In the genomic region with DNA sequence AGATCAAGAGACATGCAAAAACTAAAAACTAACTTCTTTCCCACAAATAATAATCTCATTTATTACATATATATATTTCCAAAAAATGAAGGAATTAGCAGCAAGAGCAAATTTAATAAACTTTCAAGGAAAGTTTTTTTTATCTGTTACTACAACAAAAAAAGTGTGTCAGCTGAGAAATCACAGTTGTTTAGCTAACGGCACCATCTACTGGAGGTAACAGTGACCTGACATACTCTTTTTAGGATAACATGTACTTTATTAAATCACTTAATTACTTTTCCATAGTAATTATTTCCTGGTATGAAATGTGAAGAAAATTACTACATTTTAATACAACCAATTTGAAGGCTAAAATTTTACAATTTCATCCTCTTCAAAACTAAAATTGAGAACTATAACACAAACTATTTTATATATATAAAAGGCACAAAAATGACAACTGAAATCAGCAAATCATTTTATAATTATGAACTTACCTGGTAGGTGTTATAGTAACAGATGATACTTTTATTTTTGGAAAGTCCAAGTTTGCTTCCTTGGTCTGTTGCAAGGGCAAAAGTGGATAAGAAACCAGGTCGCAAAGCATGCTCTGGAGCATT, we compare ENCODE assay signal across 8 cellular contexts. TPM values are rescaled to one million over a fixed set of nuclear protein-coding genes. Genes with fewer than 3 reads are reported as not detected.
DNase-seq lines count a peak whose midpoint lies in the region; ATAC-seq and TF ChIP-seq lines count a peak whose summit lies in the region.

No MANE protein-coding gene starts in this region.

- H3K36me3 ChIP-seq in OCI-LY1 (ENCODE audit: insufficient read depth, low read length): peaks cover 37% of the 10 kb centered on the region

- intact Hi-C loops in sciatic nerve (cut with DNase I): no loop called here

- H3K4me3 Mint-ChIP-seq in osteocyte (ENCODE audit: unreplicated experiment): no peak overlapping the region

- H3F3A ChIP-seq in OCI-LY1 (ENCODE audit: insufficient read depth, low read length): no peaks in the 10 kb centered on the region

- no peaks in the 10 kb centered on the region for H3K27me3 ChIP-seq in OCI-LY1 (ENCODE audit: insufficient read depth, low read length)

- no peak overlapping the region for H3K9ac ChIP-seq in OCI-LY1 (ENCODE audit: low read length)

- peaks cover 9% of the 10 kb centered on the region for H3K4me1 Mint-ChIP-seq in osteocyte (ENCODE audit: unreplicated experiment)

- H3K9me2 ChIP-seq in OCI-LY1 (ENCODE audit: low read depth, low read length): no peaks in the 10 kb centered on the region

- peaks cover 25% of the 10 kb centered on the region for H3K36me3 Mint-ChIP-seq in osteocyte (ENCODE audit: unreplicated experiment)

- H3K27ac Mint-ChIP-seq in osteocyte (ENCODE audit: unreplicated experiment): no peak overlapping the region

- no peaks in the 10 kb centered on the region for H3K27me3 Mint-ChIP-seq in osteocyte (ENCODE audit: unreplicated experiment)

- no peak overlapping the region for H3K4me2 ChIP-seq in OCI-LY1 (ENCODE audit: low read length)

- H3K9me3 Mint-ChIP-seq in osteocyte (ENCODE audit: unreplicated experiment): no peaks in the 10 kb centered on the region

- TF ChIP-seq CTCF in OCI-LY1 (IDR thresholded peaks at IDR 0.05; ENCODE audit: low read length) (peak; percentile 55), osteocyte (IDR thresholded peaks at IDR 0.05) (peak; percentile 58)

- H3K4me1 ChIP-seq in OCI-LY1 (ENCODE audit: insufficient read depth, low read length, severe bottlenecking): no peaks in the 10 kb centered on the region

- no peaks in the 10 kb centered on the region for H3K9me3 ChIP-seq in OCI-LY1 (ENCODE audit: low read length)

- no peak overlapping the region for H3K27ac ChIP-seq in OCI-LY1 (ENCODE audit: low read depth, low read length, poor library complexity, severe bottlenecking)

- peaks cover 15% of the 10 kb centered on the region for H3K79me2 ChIP-seq in OCI-LY1 (ENCODE audit: insufficient read depth, low read length)

- peak; percentile 4 to 20 for DNase-seq in NCI-H2081 (lab: John Stamatoyannopoulos, UW)
- DNase-seq in NCI-H2081 treated with DMSO at 0.1 percent for 48 hours (lab: John Stamatoyannopoulos, UW): no peak
- DNase-seq in effector CD4-positive, alpha-beta T cell: peak; percentile 19
- no peak for DNase-seq in osteocyte (ENCODE audit: extremely low spot score, unreplicated experiment)
- no peak for DNase-seq in sciatic nerve (ENCODE audit: low spot score)

- no peak overlapping the region for H3K4me3 ChIP-seq in OCI-LY1 (ENCODE audit: low read depth, low read length, poor library complexity, severe bottlenecking)

- ATAC-seq in GM21786 (IDR thresholded peaks at IDR 0.05; ENCODE audit: unreplicated experiment) (peak; percentile 61), GM18502 (IDR thresholded peaks at IDR 0.05; ENCODE audit: poor library complexity, unreplicated experiment) (no peak), sciatic nerve (no peak)

- no peak overlapping the region for H2AFZ ChIP-seq in OCI-LY1 (ENCODE audit: low read length)

- no peaks in the 10 kb centered on the region for H4K20me1 ChIP-seq in OCI-LY1 (ENCODE audit: insufficient read depth, low read length)

RNA-seq across cellular contexts. Expression of a gene that starts 9.1 kb away (rescaled TPM):
- total RNA-seq in osteocyte (38.2 and 44.7 TPM in 2 replicates), sciatic nerve (34.1 TPM)

Comparison
In these comparisons a context has a peak if more than half of its experiments do, and no peak if none do; other contexts are left out.
1. DNase-seq: peak in NCI-H2081 (2 of 2) and effector CD4-positive, alpha-beta T cell (single experiment); none in NCI-H2081 treated with DMSO at 0.1 percent for 48 hours (single experiment), osteocyte (single experiment) and sciatic nerve (single experiment).